ENCODE assay signal across 1 cellular context in genomic region chr3:186594591-186595113, GRCh38.
TF ChIP-seq lines count a peak whose summit lies in the region.

No MANE protein-coding gene starts in this region.

TF ChIP-seq in HepG2, 621 proteins besides CTCF, POLR2A, EP300 and RAD21 (continued from another document and continues in another):
- TF ChIP-seq HNF1A (IDR thresholded peaks at IDR 0.05; ENCODE audit: low read depth): no peak
- no peak for TF ChIP-seq HNF1A (CRISPR knock-in tag; IDR thresholded peaks at IDR 0.05; ENCODE audit: borderline replicate concordance)
- no peak for TF ChIP-seq NFIC (IDR thresholded peaks at IDR 0.05; ENCODE audit: low read length)
- TF ChIP-seq ZFP82 (CRISPR knock-in tag; IDR thresholded peaks at IDR 0.05; ENCODE audit: borderline replicate concordance): no peak
- no peak for TF ChIP-seq ZNF367 (CRISPR knock-in tag; IDR thresholded peaks at IDR 0.05; ENCODE audit: borderline replicate concordance)
- no peak for TF ChIP-seq SMYD3 (CRISPR knock-in tag; IDR thresholded peaks at IDR 0.05)
- TF ChIP-seq ZNF432 (CRISPR knock-in tag; IDR thresholded peaks at IDR 0.05; ENCODE audit: borderline replicate concordance): no peak
- no peak for TF ChIP-seq ZNF329 (CRISPR knock-in tag; IDR thresholded peaks at IDR 0.05; ENCODE audit: low read depth)
- TF ChIP-seq MED1 (CRISPR knock-in tag; IDR thresholded peaks at IDR 0.05): peak; percentile 75; the same call in 1 of the 2 replicates
- TF ChIP-seq ZNF274 (CRISPR knock-in tag; IDR thresholded peaks at IDR 0.05): no peak
- no peak for TF ChIP-seq ZNF207 (IDR thresholded peaks at IDR 0.05; ENCODE audit: borderline replicate concordance)
- no peak for TF ChIP-seq CHCHD3 (CRISPR knock-in tag; IDR thresholded peaks at IDR 0.05)
- no peak for TF ChIP-seq GPN1 (CRISPR knock-in tag; IDR thresholded peaks at IDR 0.05; ENCODE audit: borderline replicate concordance)
- TF ChIP-seq USF2 (IDR thresholded peaks at IDR 0.05; ENCODE audit: low read depth, low read length): peak; percentile 33; the same call in 1 of the 2 replicates
- TF ChIP-seq USF2 (CRISPR knock-in tag; IDR thresholded peaks at IDR 0.05; ENCODE audit: borderline replicate concordance): no peak
- TF ChIP-seq MTA1 (CRISPR knock-in tag; IDR thresholded peaks at IDR 0.05; ENCODE audit: borderline replicate concordance): peak; percentile 17; the same call in 1 of the 2 replicates
- no peak for TF ChIP-seq RORA (CRISPR knock-in tag; IDR thresholded peaks at IDR 0.05)
- peak; percentile 64; the same call in 1 of the 2 replicates for TF ChIP-seq NR2F2 (IDR thresholded peaks at IDR 0.05; ENCODE audit: borderline replicate concordance, low read depth)
- TF ChIP-seq HOXA3 (CRISPR knock-in tag; IDR thresholded peaks at IDR 0.05): peak; percentile 65
- no peak for TF ChIP-seq HMGXB3 (CRISPR knock-in tag; IDR thresholded peaks at IDR 0.05; ENCODE audit: borderline replicate concordance)
- no peak; the same call in 1 of the 2 replicates for TF ChIP-seq BCL6 (CRISPR knock-in tag; IDR thresholded peaks at IDR 0.05)
- no peak for TF ChIP-seq ZNF790 (CRISPR knock-in tag; IDR thresholded peaks at IDR 0.05; ENCODE audit: borderline replicate concordance)
- TF ChIP-seq STAG1 (CRISPR knock-in tag; IDR thresholded peaks at IDR 0.05): no peak
- TF ChIP-seq CBX5 (CRISPR knock-in tag; IDR thresholded peaks at IDR 0.05; ENCODE audit: borderline replicate concordance): no peak
- TF ChIP-seq ZBTB42 (CRISPR knock-in tag; IDR thresholded peaks at IDR 0.05): peak; percentile 62; the same call in 1 of the 2 replicates
- TF ChIP-seq ZNF230 (CRISPR knock-in tag; IDR thresholded peaks at IDR 0.05): no peak
- TF ChIP-seq SOX13 (IDR thresholded peaks at IDR 0.05): no peak
- no peak for TF ChIP-seq SOX13 (CRISPR knock-in tag; conservative IDR thresholded peaks at IDR 0.05 in 1 of 2, IDR thresholded peaks at IDR 0.05 in 1 of 2)
- peak; percentile 43; the same call in 1 of the 2 replicates for TF ChIP-seq ZFP91 (CRISPR knock-in tag; IDR thresholded peaks at IDR 0.05; ENCODE audit: borderline replicate concordance)
- TF ChIP-seq ELK4 (CRISPR knock-in tag; IDR thresholded peaks at IDR 0.05; ENCODE audit: borderline replicate concordance): no peak
- TF ChIP-seq ZMAT5 (CRISPR knock-in tag; IDR thresholded peaks at IDR 0.05; ENCODE audit: borderline replicate concordance, low read depth): no peak
- no peak for TF ChIP-seq GLMP (CRISPR knock-in tag; IDR thresholded peaks at IDR 0.05; ENCODE audit: borderline replicate concordance)
- TF ChIP-seq MEIS2 (CRISPR knock-in tag; IDR thresholded peaks at IDR 0.05): 0 out of 2 replicates have a peak, but pooled peaks have one; percentile 14
- TF ChIP-seq NKX3-1 (CRISPR knock-in tag; IDR thresholded peaks at IDR 0.05): no peak
- TF ChIP-seq ZSCAN31 (CRISPR knock-in tag; IDR thresholded peaks at IDR 0.05; ENCODE audit: low read depth): no peak
- TF ChIP-seq THAP7 (CRISPR knock-in tag; IDR thresholded peaks at IDR 0.05): peak; percentile 47; the same call in 1 of the 2 replicates
- TF ChIP-seq ZNF646 (CRISPR knock-in tag; IDR thresholded peaks at IDR 0.05): no peak
